Comparison of ENCODE assay signal across 1 cellular context in genomic region chr7:100015232-100016208, GRCh38.
A peak's percentile ranks its signal among the peaks of the same experiment; 100 is the strongest.
TF ChIP-seq lines count a peak whose summit lies in the region.

Gene ZKSCAN1, plus strand, starts transcription at chr7:100015596. Its CDS starts 7,911 bp downstream, at chr7:100023507.

TF ChIP-seq in K562, 482 proteins besides CTCF, POLR2A, EP300 and RAD21 (continued from another document and continues in another):
- TF ChIP-seq TRIM24 (IDR thresholded peaks at IDR 0.05) (no peak), CCAR2 (IDR thresholded peaks at IDR 0.05; ENCODE audit: low read depth, low read length) (no peak), KLF16 (IDR thresholded peaks at IDR 0.05) (no peak), HSF4 (CRISPR knock-in tag; IDR thresholded peaks at IDR 0.05; ENCODE audit: borderline replicate concordance) (no peak), ATF1 (CRISPR knock-in tag; IDR thresholded peaks at IDR 0.05) (peak; percentile 66), ATF1 (tag; IDR thresholded peaks at IDR 0.05) (peak; percentile 95), THAP7 (CRISPR knock-in tag; IDR thresholded peaks at IDR 0.05) (no peak), ZKSCAN8 (CRISPR knock-in tag; IDR thresholded peaks at IDR 0.05) (no peak), HLTF (IDR thresholded peaks at IDR 0.05) (no peak), MBD1 (CRISPR knock-in tag; IDR thresholded peaks at IDR 0.05) (no peak), ZKSCAN1 (IDR thresholded peaks at IDR 0.05; ENCODE audit: low read depth, low read length) (0 out of 2 replicates have a peak, but pooled peaks have one; percentile 44), KAT7 (CRISPR knock-in tag; IDR thresholded peaks at IDR 0.05; ENCODE audit: borderline replicate concordance) (0 out of 2 replicates have a peak, but pooled peaks have one; percentile 30), ZNF395 (CRISPR knock-in tag; IDR thresholded peaks at IDR 0.05) (no peak), SMAD2 (IDR thresholded peaks at IDR 0.05; ENCODE audit: low read depth, low read length) (no peak), SAFB2 (IDR thresholded peaks at IDR 0.05; ENCODE audit: borderline replicate concordance, low read depth, low read length, severe bottlenecking) (no peak), E2F1 (CRISPR knock-in tag; IDR thresholded peaks at IDR 0.05) (0 out of 2 replicates have a peak, but pooled peaks have one; percentile 55), SIN3B (IDR thresholded peaks at IDR 0.05; ENCODE audit: low read depth) (0 out of 2 replicates have a peak, but pooled peaks have one; percentile 52), SIN3A (IDR thresholded peaks at IDR 0.05; ENCODE audit: borderline replicate concordance in 2 of 2, control insufficient read depth in 1 of 2, low read depth in 2 of 2, low read length in 2 of 2) (peak; percentile 47 to 78; a peak in 1 of 4 replicates), MYC (IDR thresholded peaks at IDR 0.05; ENCODE audit: low read depth, low read length) (peak; percentile 85), MYC (CRISPR knock-in tag; IDR thresholded peaks at IDR 0.05; ENCODE audit: borderline replicate concordance, low read depth) (peak; percentile 30; the same call in 1 of the 2 replicates), MAFG (tag; conservative IDR thresholded peaks at IDR 0.05) (no peak), HES1 (IDR thresholded peaks at IDR 0.05; ENCODE audit: low read depth) (no peak), ZNF444 (CRISPR knock-in tag; IDR thresholded peaks at IDR 0.05) (no peak), PCBP2 (IDR thresholded peaks at IDR 0.05; ENCODE audit: low read depth, low read length, poor library complexity, severe bottlenecking) (no peak), ZFP91 (CRISPR knock-in tag; IDR thresholded peaks at IDR 0.05) (no peak), ZNF217 (CRISPR knock-in tag; IDR thresholded peaks at IDR 0.05) (no peak), ZNF12 (CRISPR knock-in tag; IDR thresholded peaks at IDR 0.05) (no peak), TEAD1 (CRISPR knock-in tag; IDR thresholded peaks at IDR 0.05) (no peak), BRF2 (IDR thresholded peaks at IDR 0.05; ENCODE audit: borderline replicate concordance, insufficient read depth, insufficient read length) (no peak), FIP1L1 (IDR thresholded peaks at IDR 0.05; ENCODE audit: low read depth, low read length, poor library complexity, severe bottlenecking) (peak; percentile 56), GTF2B (IDR thresholded peaks at IDR 0.05; ENCODE audit: extremely low read depth, insufficient read length) (peak; percentile 43), BRD4 (IDR thresholded peaks at IDR 0.05) (no peak), MYBL2 (IDR thresholded peaks at IDR 0.05; ENCODE audit: low read depth) (no peak), MYBL2 (CRISPR knock-in tag; IDR thresholded peaks at IDR 0.05; ENCODE audit: borderline replicate concordance) (no peak), CHCHD3 (CRISPR knock-in tag; IDR thresholded peaks at IDR 0.05) (no peak), ZMIZ1 (IDR thresholded peaks at IDR 0.05; ENCODE audit: low read depth in 2 of 2, low read length in 2 of 2) (no peak)
